Comparison of ENCODE assay signal across 19 cellular contexts in genomic region chr3:12612514-12613226, GRCh38. TPM values are rescaled to one million over a fixed set of nuclear protein-coding genes. Genes with fewer than 3 reads are reported as not detected.
DNase-seq lines count a peak whose midpoint lies in the region; ATAC-seq and TF ChIP-seq lines count a peak whose summit lies in the region.
"Had no signal": no experiment of that assay in that cellular context is flagged by ENCODE, and none has a peak within 500 bp of the region (broad histone marks: within the 10 kb centered on the region; RNA-seq: fewer than 3 reads in every experiment).

No MANE protein-coding gene starts in this region.

- no peaks in the 10 kb centered on the region for H3K9me3 Mint-ChIP-seq in CD4-positive, CD25-positive, alpha-beta regulatory T cell
- no peaks in the 10 kb centered on the region for H3K9me3 Mint-ChIP-seq in CD4-positive, alpha-beta memory T cell
- no peaks in the 10 kb centered on the region for H3K9me3 Mint-ChIP-seq in activated T-helper 1 cell treated with anti-CD3 and anti-CD28 coated beads, Interleukin-12 subunit alpha, Interleukin-12 subunit beta, Interleukin-2, Interleukin-4 antibody, amounts not matched to agents 30 ng/mL and 10 ng/mL and 1 ng/mL, durations not matched to agents 14 hours and 24 hours and 36 hours
- no peaks in the 10 kb centered on the region for H3K9me3 Mint-ChIP-seq in mesothelial cell of epicardium
- H3K9me3 Mint-ChIP-seq: IgD-negative memory B cell had no signal

- H3K36me3 Mint-ChIP-seq in CD4-positive, CD25-positive, alpha-beta regulatory T cell, result peaks cover 35% of the 10 kb centered on the region
- peaks cover 32 to 68% of the 10 kb centered on the region in 2 donors for H3K36me3 Mint-ChIP-seq in CD4-positive, alpha-beta memory T cell
- H3K36me3 Mint-ChIP-seq in activated T-helper 1 cell treated with anti-CD3 and anti-CD28 coated beads, Interleukin-12 subunit alpha, Interleukin-12 subunit beta, Interleukin-2, Interleukin-4 antibody, amounts not matched to agents 30 ng/mL and 10 ng/mL and 1 ng/mL, durations not matched to agents 14 hours and 24 hours and 36 hours (ENCODE audit: low read depth), result peaks cover 35% of the 10 kb centered on the region
- H3K36me3 Mint-ChIP-seq in mesothelial cell of epicardium, result peaks cover 24% of the 10 kb centered on the region

- no peaks in the 10 kb centered on the region for H3K27me3 Mint-ChIP-seq in CD4-positive, CD25-positive, alpha-beta regulatory T cell
- no peaks in the 10 kb centered on the region for H3K27me3 Mint-ChIP-seq in CD4-positive, alpha-beta memory T cell
- H3K27me3 Mint-ChIP-seq in activated T-helper 1 cell treated with anti-CD3 and anti-CD28 coated beads, Interleukin-12 subunit alpha, Interleukin-12 subunit beta, Interleukin-2, Interleukin-4 antibody, amounts not matched to agents 30 ng/mL and 10 ng/mL and 1 ng/mL, durations not matched to agents 14 hours and 24 hours and 36 hours (ENCODE audit: insufficient read depth), result no peaks in the 10 kb centered on the region
- no peaks in the 10 kb centered on the region for H3K27me3 Mint-ChIP-seq in mesothelial cell of epicardium (ENCODE audit: low read depth)
- H3K27me3 Mint-ChIP-seq: IgD-negative memory B cell had no signal

- peak overlapping the region in 1 of 4 donors; percentile 1 for H3K4me3 Mint-ChIP-seq in CD4-positive, CD25-positive, alpha-beta regulatory T cell
- H3K4me3 Mint-ChIP-seq in CD4-positive, alpha-beta memory T cell, result peak overlapping the region in 1 of 8 donors; percentile 25
- H3K4me3 Mint-ChIP-seq in activated T-helper 1 cell treated with anti-CD3 and anti-CD28 coated beads, Interleukin-12 subunit alpha, Interleukin-12 subunit beta, Interleukin-2, Interleukin-4 antibody, amounts not matched to agents 30 ng/mL and 10 ng/mL and 1 ng/mL, durations not matched to agents 14 hours and 24 hours and 36 hours, result no peak overlapping the region
- H3K4me3 Mint-ChIP-seq in mesothelial cell of epicardium, result no peak overlapping the region

- CTCF ChIA-PET in CD4-positive, alpha-beta memory T cell (lab: Charles Lee; ENCODE audit: partially characterized antibody), result no interaction called here

- H3K27ac ChIP-seq in CD4-positive, CD25-positive, alpha-beta regulatory T cell (ENCODE audit: insufficient read depth, low read length, poor library complexity, severe bottlenecking), result peak overlapping the region; percentile 45
- no peak overlapping the region for H3K27ac ChIP-seq in CD4-positive, alpha-beta memory T cell (ENCODE audit: low read depth, low read length)

- no peaks in the 10 kb centered on the region for H3K27me3 ChIP-seq in CD4-positive, CD25-positive, alpha-beta regulatory T cell (ENCODE audit: control insufficient read depth, insufficient read depth, low read length)
- H3K27me3 ChIP-seq in CD4-positive, alpha-beta memory T cell (ENCODE audit: insufficient read depth, low read length), result no peaks in the 10 kb centered on the region

- TF ChIP-seq CTCF in mesothelial cell of epicardium (IDR thresholded peaks at IDR 0.05; ENCODE audit: unreplicated experiment) (no peak), mucosa of descending colon (IDR thresholded peaks at IDR 0.05) (no peak)

- POLR2A ChIA-PET in CD4-positive, alpha-beta memory T cell (lab: Charles Lee; ENCODE audit: partially characterized antibody), result no interaction called here

- H3K36me3 ChIP-seq in CD4-positive, CD25-positive, alpha-beta regulatory T cell (ENCODE audit: control insufficient read depth, insufficient read depth, low read length), result peaks cover 67% of the 10 kb centered on the region
- H3K36me3 ChIP-seq in CD4-positive, alpha-beta memory T cell (ENCODE audit: insufficient read depth, low read length), result peaks cover 37% of the 10 kb centered on the region
- no peaks in the 10 kb centered on the region for H3K36me3 ChIP-seq in mucosa of descending colon (ENCODE audit: low read depth)

- H3K9me3 ChIP-seq in CD4-positive, CD25-positive, alpha-beta regulatory T cell (ENCODE audit: control insufficient read depth in 2 of 2, low read length in 2 of 2), result no peaks in the 10 kb centered on the region
- H3K9me3 ChIP-seq in CD4-positive, alpha-beta memory T cell (ENCODE audit: control insufficient read depth in 1 of 2, low read length in 2 of 2), result no peaks in the 10 kb centered on the region
- no peaks in the 10 kb centered on the region for H3K9me3 ChIP-seq in mucosa of descending colon
- H3K9me3 ChIP-seq: HAP-1 had no signal

- H3K27ac Mint-ChIP-seq in CD4-positive, CD25-positive, alpha-beta regulatory T cell, result peak overlapping the region; percentile 70 to 84 (median 74)
- peak overlapping the region in 4 of 7 donors; percentile 52 to 68 (median 62) for H3K27ac Mint-ChIP-seq in CD4-positive, alpha-beta memory T cell
- peak overlapping the region; percentile 12 for H3K27ac Mint-ChIP-seq in activated T-helper 1 cell treated with anti-CD3 and anti-CD28 coated beads, Interleukin-12 subunit alpha, Interleukin-12 subunit beta, Interleukin-2, Interleukin-4 antibody, amounts not matched to agents 30 ng/mL and 10 ng/mL and 1 ng/mL, durations not matched to agents 14 hours and 24 hours and 36 hours
- H3K27ac Mint-ChIP-seq in mesothelial cell of epicardium, result peak overlapping the region; percentile 30

- peaks cover 17 to 58% (median 49%) of the 10 kb centered on the region in 4 donors for H3K4me1 Mint-ChIP-seq in CD4-positive, CD25-positive, alpha-beta regulatory T cell
- peaks cover 25 to 46% (median 36%) of the 10 kb centered on the region in 4 donors for H3K4me1 Mint-ChIP-seq in CD4-positive, alpha-beta memory T cell
- H3K4me1 Mint-ChIP-seq in activated T-helper 1 cell treated with anti-CD3 and anti-CD28 coated beads, Interleukin-12 subunit alpha, Interleukin-12 subunit beta, Interleukin-2, Interleukin-4 antibody, amounts not matched to agents 30 ng/mL and 10 ng/mL and 1 ng/mL, durations not matched to agents 14 hours and 24 hours and 36 hours (ENCODE audit: low read depth), result peaks cover 43% of the 10 kb centered on the region
- H3K4me1 Mint-ChIP-seq in mesothelial cell of epicardium, result no peaks in the 10 kb centered on the region

- intact Hi-C loops in CD4-positive, alpha-beta memory T cell (cut with micrococcal nuclease), result no loop called here
- intact Hi-C loops in activated T-helper 1 cell treated with anti-CD3 and anti-CD28 coated beads, Interleukin-12 subunit alpha, Interleukin-12 subunit beta, Interleukin-2, Interleukin-4 antibody, amounts not matched to agents 30 ng/mL and 10 ng/mL and 1 ng/mL, durations not matched to agents 14 hours and 24 hours and 36 hours (cut with micrococcal nuclease), result no loop called here
- intact Hi-C loops in mucosa of descending colon (cut with DNase I, micrococcal nuclease), result no loop called here

- DNase-seq in CD4-positive, CD25-positive, alpha-beta regulatory T cell, result no peak
- no peak for DNase-seq in CD4-positive, alpha-beta memory T cell
- DNase-seq in activated T-helper 1 cell treated with anti-CD3 and anti-CD28 coated beads, Interleukin-12 subunit alpha, Interleukin-12 subunit beta, Interleukin-2, Interleukin-4 antibody, amounts not matched to agents 30 ng/mL and 10 ng/mL and 1 ng/mL, durations not matched to agents 14 hours and 24 hours and 36 hours (ENCODE audit: low spot score), result no peak
- DNase-seq in mesothelial cell of epicardium (ENCODE audit: low spot score in 2 of 2, unreplicated experiment in 2 of 2), result no peak
- no peak for DNase-seq in dedifferentiated amniotic fluid mesenchymal stem cell (ENCODE audit: extremely low spot score)
- DNase-seq in mucosa of descending colon, result no peak
- DNase-seq: ACHN, AML-193, DMS79 treated with DMSO at 0.1 percent for 48 hours, MV-4-11, NCI-H1417, NCI-H1930, NCI-H2171, NCI-H446, NCI-H69, Right ventricle myocardium superior had no signal

- peaks cover 24% of the 10 kb centered on the region for H3K4me1 ChIP-seq in CD4-positive, CD25-positive, alpha-beta regulatory T cell (ENCODE audit: control insufficient read depth, insufficient read depth, low read length, poor library complexity, severe bottlenecking)
- H3K4me1 ChIP-seq in CD4-positive, alpha-beta memory T cell (ENCODE audit: insufficient read depth, low read length), result peaks cover 12% of the 10 kb centered on the region
- no peaks in the 10 kb centered on the region for H3K4me1 ChIP-seq in mucosa of descending colon (ENCODE audit: low read depth)
- H3K4me1 ChIP-seq: HAP-1 had no signal

- no peak for ATAC-seq in CD4-positive, CD25-positive, alpha-beta regulatory T cell (ENCODE audit: low read depth in 2 of 2)
- ATAC-seq in mucosa of descending colon (no peak), HG02885 (IDR thresholded peaks at IDR 0.05; ENCODE audit: poor library complexity, unreplicated experiment) (no peak)

- H3K4me3 ChIP-seq in CD4-positive, CD25-positive, alpha-beta regulatory T cell (ENCODE audit: low read depth, low read length), result peak overlapping the region; percentile 37
- H3K4me3 ChIP-seq in CD4-positive, alpha-beta memory T cell (ENCODE audit: low read length in 2 of 2), result no peak overlapping the region
- no peak overlapping the region for H3K4me3 ChIP-seq in mucosa of descending colon
- H3K4me3 ChIP-seq: HAP-1 had no signal

RNA-seq across cellular contexts. Expression of gene RAF1, which starts 51.2 kb away (rescaled TPM):
- total RNA-seq in CD4-positive, CD25-positive, alpha-beta regulatory T cell, result 133 TPM
- 10 to 100 TPM; 54.1 to 73.5 (median 66.3) TPM for polyA plus RNA-seq in CD4-positive, CD25-positive, alpha-beta regulatory T cell
- total RNA-seq in CD4-positive, alpha-beta memory T cell, result 100 to 1,000 TPM; 116 to 120 TPM
- 10 to 100 TPM; 54.1 to 74.0 TPM for polyA plus RNA-seq in CD4-positive, alpha-beta memory T cell
- 91.0 and 91.6 TPM in 2 replicates for total RNA-seq in activated T-helper 1 cell treated with anti-CD3 and anti-CD28 coated beads, Interleukin-12 subunit alpha, Interleukin-12 subunit beta, Interleukin-2, Interleukin-4 antibody, amounts not matched to agents 30 ng/mL and 10 ng/mL and 1 ng/mL, durations not matched to agents 14 hours and 24 hours and 36 hours
- total RNA-seq in mesothelial cell of epicardium (108 to 116 TPM (median 111 TPM) in 3 replicates), mucosa of descending colon (10 to 100 TPM; 75.4 to 99.7 (median 76.9) TPM)

RNA-seq across cellular contexts. Expression of gene MKRN2, which starts 55.8 kb away (rescaled TPM):
- 24.6 TPM for total RNA-seq in CD4-positive, CD25-positive, alpha-beta regulatory T cell
- 10 to 100 TPM; 45.9 to 61.6 (median 54.0) TPM for polyA plus RNA-seq in CD4-positive, CD25-positive, alpha-beta regulatory T cell
- 10 to 100 TPM; 31.7 to 32.0 TPM for total RNA-seq in CD4-positive, alpha-beta memory T cell
- 10 to 100 TPM; 43.0 to 60.3 TPM for polyA plus RNA-seq in CD4-positive, alpha-beta memory T cell
- total RNA-seq in activated T-helper 1 cell treated with anti-CD3 and anti-CD28 coated beads, Interleukin-12 subunit alpha, Interleukin-12 subunit beta, Interleukin-2, Interleukin-4 antibody, amounts not matched to agents 30 ng/mL and 10 ng/mL and 1 ng/mL, durations not matched to agents 14 hours and 24 hours and 36 hours, result 28.5 and 28.6 TPM in 2 replicates
- total RNA-seq in mesothelial cell of epicardium, result 34.2 to 36.4 TPM (median 34.7 TPM) in 3 replicates
- 10 to 100 TPM; 19.5 to 23.8 (median 20.2) TPM for total RNA-seq in mucosa of descending colon

Comparison
In these comparisons a context has a peak if more than half of its experiments do, and no peak if none do; other contexts are left out.
1. H3K27ac Mint-ChIP-seq: peak in every context shown above with its lines; median percentile 74 in CD4-positive, CD25-positive, alpha-beta regulatory T cell; 62 in CD4-positive, alpha-beta memory T cell; 30 in mesothelial cell of epicardium; 12 in activated T-helper 1 cell treated with anti-CD3 and anti-CD28 coated beads, Interleukin-12 subunit alpha, Interleukin-12 subunit beta, Interleukin-2, Interleukin-4 antibody, amounts not matched to agents 30 ng/mL and 10 ng/mL and 1 ng/mL, durations not matched to agents 14 hours and 24 hours and 36 hours.